2 cellular contexts compared by ENCODE assay signal in genomic region chr1:16221499-16221898, GRCh38.
TF ChIP-seq lines count a peak whose summit lies in the region.

No MANE protein-coding gene starts in this region.

TF ChIP-seq in HEK293, 187 proteins besides CTCF, POLR2A, EP300 and RAD21 (continued from another document):
- TF ChIP-seq ZNF398 (tag by site-specific recombination; IDR thresholded peaks at IDR 0.05): no peak
- peak; percentile 99 for TF ChIP-seq ZNF366 (tag by site-specific recombination; conservative IDR thresholded peaks at IDR 0.05)
- TF ChIP-seq BCL6B (tag by site-specific recombination; IDR thresholded peaks at IDR 0.05): no peak
- no peak for TF ChIP-seq ZNF792 (tag by site-specific recombination; IDR thresholded peaks at IDR 0.05)
- no peak for TF ChIP-seq ZNF274 (IDR thresholded peaks at IDR 0.05; ENCODE audit: low read length)
- TF ChIP-seq ZNF274 (tag by site-specific recombination; IDR thresholded peaks at IDR 0.05; ENCODE audit: borderline replicate concordance): no peak
- TF ChIP-seq ZNF639 (tag by site-specific recombination; IDR thresholded peaks at IDR 0.05): no peak
- no peak for TF ChIP-seq ZNF133 (tag by site-specific recombination; IDR thresholded peaks at IDR 0.05)

TF ChIP-seq in K562, 482 proteins besides CTCF, POLR2A, EP300 and RAD21 (continued from another document):
- TF ChIP-seq ZBTB11 (CRISPR knock-in tag; IDR thresholded peaks at IDR 0.05) (no peak), TCFL5 (CRISPR knock-in tag; conservative IDR thresholded peaks at IDR 0.05) (no peak), FOSL1 (tag; conservative IDR thresholded peaks at IDR 0.05) (no peak), MAFF (IDR thresholded peaks at IDR 0.05; ENCODE audit: low read length) (no peak), STAT5A (IDR thresholded peaks at IDR 0.05; ENCODE audit: borderline replicate concordance, low read length) (no peak), ZNF3 (CRISPR knock-in tag; IDR thresholded peaks at IDR 0.05) (no peak), MECOM (CRISPR knock-in tag; IDR thresholded peaks at IDR 0.05) (no peak), XRCC4 (IDR thresholded peaks at IDR 0.05; ENCODE audit: extremely low read depth, insufficient read depth, insufficient read length) (no peak), THAP12 (CRISPR knock-in tag; IDR thresholded peaks at IDR 0.05) (no peak)
